Comparison of ENCODE assay signal across 14 cellular contexts in the genomic region with DNA sequence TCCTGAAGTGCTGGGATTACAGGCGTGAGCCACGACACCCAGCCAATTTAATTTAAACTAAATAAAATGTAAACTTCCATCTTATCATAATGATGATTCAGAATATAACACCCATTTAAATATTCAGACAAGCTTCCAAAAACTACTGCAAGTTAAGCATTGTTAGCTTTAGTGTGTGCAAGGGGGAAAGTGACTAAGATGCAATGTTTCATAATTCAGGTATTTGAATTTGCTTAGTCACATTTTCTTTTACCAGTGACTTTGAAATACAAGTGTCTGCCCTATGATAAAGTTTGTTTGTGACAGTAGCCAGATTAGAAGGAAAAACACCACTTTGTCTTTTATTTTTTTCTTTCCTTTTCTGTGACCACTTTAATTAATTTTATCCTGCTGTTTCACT. TPM values are rescaled to one million over a fixed set of nuclear protein-coding genes. Genes with fewer than 3 reads are reported as not detected.
A peak's percentile ranks its signal among the peaks of the same experiment; 100 is the strongest.
DNase-seq lines count a peak whose midpoint lies in the region; ATAC-seq and TF ChIP-seq lines count a peak whose summit lies in the region.
"Had no signal": no experiment of that assay in that cellular context is flagged by ENCODE, and none has a peak within 500 bp of the region (broad histone marks: within the 10 kb centered on the region; RNA-seq: fewer than 3 reads in every experiment).

No MANE protein-coding gene starts in this region.

- H3K4me3 ChIP-seq in AG10803 (ENCODE audit: low read length): no peak overlapping the region
- H3K4me3 ChIP-seq: right atrium auricular region had no signal

- DNase-seq in AG10803 (ENCODE audit: low read depth) (peak; percentile 74), HS-5 (ENCODE audit: low read depth) (peak; percentile 83), astrocyte of the hippocampus (ENCODE audit: low read depth, low spot score) (peak; percentile 57), foreskin keratinocyte (peak; percentile 73 to 87), DMS53 (lab: John Stamatoyannopoulos, UW) (no peak), NCI-H510A treated with DMSO at 0.1 percent for 48 hours (lab: John Stamatoyannopoulos, UW) (no peak)
- DNase-seq in activated CD4-positive, alpha-beta T cell treated with anti-CD3 and anti-CD28 coated beads, Interleukin-2, amount 50 U/mL, for 48 hours: no peak
- DNase-seq: activated CD8-positive, alpha-beta T cell treated with anti-CD3 and anti-CD28 coated beads, Interleukin-2, amount 10 ng/mL, durations not matched to agents 7 days and 5 days; activated naive CD4-positive, alpha-beta T cell; CD4-positive, CD25-positive, alpha-beta regulatory T cell; MM.1S; NCI-H2227 treated with DMSO at 0.1 percent for 48 hours had no signal

- no peaks in the 10 kb centered on the region for H3K27me3 ChIP-seq in foreskin keratinocyte
- H3K27me3 ChIP-seq: right atrium auricular region had no signal

- ATAC-seq in foreskin keratinocyte (peak; percentile 58), HG03354 (IDR thresholded peaks at IDR 0.05; ENCODE audit: poor library complexity, severe bottlenecking, unreplicated experiment) (no peak)
- ATAC-seq: activated CD8-positive, alpha-beta T cell treated with anti-CD3 and anti-CD28 coated beads, Interleukin-2, amount 10 ng/mL, durations not matched to agents 7 days and 5 days had no signal

- no peak for TF ChIP-seq CTCF in AG10803 (conservative IDR thresholded peaks at IDR 0.05; ENCODE audit: low read length)
- no peak for TF ChIP-seq CTCF in foreskin keratinocyte (conservative IDR thresholded peaks at IDR 0.05)

- peaks cover 26% of the 10 kb centered on the region for H3K4me1 ChIP-seq in foreskin keratinocyte

- peak overlapping the region; percentile 0 for H3K27ac ChIP-seq in foreskin keratinocyte
- H3K27ac ChIP-seq: right atrium auricular region had no signal

RNA-seq across cellular contexts. Expression of gene CFAP54, which starts 2.2 kb away (rescaled TPM):
- 0.78 and 0.85 TPM in 2 replicates for total RNA-seq in foreskin keratinocyte
- polyA plus RNA-seq in foreskin keratinocyte: 0.35 and 0.43 TPM in 2 replicates

Comparison
In these comparisons a context has a peak if more than half of its experiments do, and no peak if none do; other contexts are left out.
1. DNase-seq: peak in AG10803 (single experiment), HS-5 (single experiment), astrocyte of the hippocampus (single experiment) and foreskin keratinocyte (2 of 2); none in activated CD4-positive, alpha-beta T cell treated with anti-CD3 and anti-CD28 coated beads, Interleukin-2, amount 50 U/mL, for 48 hours (0 of 2), DMS53 (single experiment) and NCI-H510A treated with DMSO at 0.1 percent for 48 hours (single experiment).